ENCODE assay signal across 1 cellular context in the genomic region with DNA sequence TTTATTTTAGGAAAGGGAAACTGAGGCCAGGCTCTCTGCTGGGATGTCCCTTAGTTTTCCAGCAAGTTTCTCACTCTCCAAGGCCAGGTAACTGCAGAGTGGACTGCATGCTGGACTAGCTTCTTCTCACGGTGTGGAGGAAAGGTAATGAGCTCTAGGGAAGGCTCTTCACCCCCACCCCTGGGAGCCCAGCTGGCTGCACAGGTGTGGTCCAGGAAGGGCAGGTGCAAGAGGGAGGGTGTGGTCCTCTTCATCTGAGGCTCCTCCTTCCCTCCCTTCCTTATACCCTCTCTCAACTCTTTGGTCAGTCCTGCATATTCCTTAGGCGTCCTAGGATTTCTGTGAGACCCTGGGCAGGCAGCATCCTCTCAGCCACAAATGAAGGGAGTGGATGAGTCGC.
TF ChIP-seq lines count a peak whose summit lies in the region.

No MANE protein-coding gene starts in this region.

TF ChIP-seq in H1, 55 proteins besides CTCF, POLR2A, EP300 and RAD21:
- no peak for TF ChIP-seq TAF7 (optimal IDR thresholded peaks at IDR 0.05; ENCODE audit: borderline replicate concordance, low read depth, low read length)
- TF ChIP-seq EZH2 (IDR thresholded peaks at IDR 0.05; ENCODE audit: low read depth, low read length, severe bottlenecking): no peak
- TF ChIP-seq CTBP2 (IDR thresholded peaks at IDR 0.05; ENCODE audit: borderline replicate concordance, insufficient read depth, insufficient read length, low read length): no peak
- TF ChIP-seq SP4 (IDR thresholded peaks at IDR 0.05; ENCODE audit: low read length): no peak
- no peak for TF ChIP-seq ATF2 (IDR thresholded peaks at IDR 0.05; ENCODE audit: low read length)
- no peak for TF ChIP-seq CBX5 (IDR thresholded peaks at IDR 0.05; ENCODE audit: low read depth, low read length)
- TF ChIP-seq SIN3A (conservative IDR thresholded peaks at IDR 0.05 in 1 of 2, IDR thresholded peaks at IDR 0.05 in 1 of 2; ENCODE audit: low read depth in 1 of 2, low read length in 2 of 2): no peak
- TF ChIP-seq, protein P1, sequence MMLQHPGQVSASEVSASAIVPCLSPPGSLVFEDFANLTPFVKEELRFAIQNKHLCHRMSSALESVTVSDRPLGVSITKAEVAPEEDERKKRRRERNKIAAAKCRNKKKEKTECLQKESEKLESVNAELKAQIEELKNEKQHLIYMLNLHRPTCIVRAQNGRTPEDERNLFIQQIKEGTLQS (IDR thresholded peaks at IDR 0.05; ENCODE audit: insufficient read depth, low read depth, low read length): no peak
- TF ChIP-seq, protein P2, sequence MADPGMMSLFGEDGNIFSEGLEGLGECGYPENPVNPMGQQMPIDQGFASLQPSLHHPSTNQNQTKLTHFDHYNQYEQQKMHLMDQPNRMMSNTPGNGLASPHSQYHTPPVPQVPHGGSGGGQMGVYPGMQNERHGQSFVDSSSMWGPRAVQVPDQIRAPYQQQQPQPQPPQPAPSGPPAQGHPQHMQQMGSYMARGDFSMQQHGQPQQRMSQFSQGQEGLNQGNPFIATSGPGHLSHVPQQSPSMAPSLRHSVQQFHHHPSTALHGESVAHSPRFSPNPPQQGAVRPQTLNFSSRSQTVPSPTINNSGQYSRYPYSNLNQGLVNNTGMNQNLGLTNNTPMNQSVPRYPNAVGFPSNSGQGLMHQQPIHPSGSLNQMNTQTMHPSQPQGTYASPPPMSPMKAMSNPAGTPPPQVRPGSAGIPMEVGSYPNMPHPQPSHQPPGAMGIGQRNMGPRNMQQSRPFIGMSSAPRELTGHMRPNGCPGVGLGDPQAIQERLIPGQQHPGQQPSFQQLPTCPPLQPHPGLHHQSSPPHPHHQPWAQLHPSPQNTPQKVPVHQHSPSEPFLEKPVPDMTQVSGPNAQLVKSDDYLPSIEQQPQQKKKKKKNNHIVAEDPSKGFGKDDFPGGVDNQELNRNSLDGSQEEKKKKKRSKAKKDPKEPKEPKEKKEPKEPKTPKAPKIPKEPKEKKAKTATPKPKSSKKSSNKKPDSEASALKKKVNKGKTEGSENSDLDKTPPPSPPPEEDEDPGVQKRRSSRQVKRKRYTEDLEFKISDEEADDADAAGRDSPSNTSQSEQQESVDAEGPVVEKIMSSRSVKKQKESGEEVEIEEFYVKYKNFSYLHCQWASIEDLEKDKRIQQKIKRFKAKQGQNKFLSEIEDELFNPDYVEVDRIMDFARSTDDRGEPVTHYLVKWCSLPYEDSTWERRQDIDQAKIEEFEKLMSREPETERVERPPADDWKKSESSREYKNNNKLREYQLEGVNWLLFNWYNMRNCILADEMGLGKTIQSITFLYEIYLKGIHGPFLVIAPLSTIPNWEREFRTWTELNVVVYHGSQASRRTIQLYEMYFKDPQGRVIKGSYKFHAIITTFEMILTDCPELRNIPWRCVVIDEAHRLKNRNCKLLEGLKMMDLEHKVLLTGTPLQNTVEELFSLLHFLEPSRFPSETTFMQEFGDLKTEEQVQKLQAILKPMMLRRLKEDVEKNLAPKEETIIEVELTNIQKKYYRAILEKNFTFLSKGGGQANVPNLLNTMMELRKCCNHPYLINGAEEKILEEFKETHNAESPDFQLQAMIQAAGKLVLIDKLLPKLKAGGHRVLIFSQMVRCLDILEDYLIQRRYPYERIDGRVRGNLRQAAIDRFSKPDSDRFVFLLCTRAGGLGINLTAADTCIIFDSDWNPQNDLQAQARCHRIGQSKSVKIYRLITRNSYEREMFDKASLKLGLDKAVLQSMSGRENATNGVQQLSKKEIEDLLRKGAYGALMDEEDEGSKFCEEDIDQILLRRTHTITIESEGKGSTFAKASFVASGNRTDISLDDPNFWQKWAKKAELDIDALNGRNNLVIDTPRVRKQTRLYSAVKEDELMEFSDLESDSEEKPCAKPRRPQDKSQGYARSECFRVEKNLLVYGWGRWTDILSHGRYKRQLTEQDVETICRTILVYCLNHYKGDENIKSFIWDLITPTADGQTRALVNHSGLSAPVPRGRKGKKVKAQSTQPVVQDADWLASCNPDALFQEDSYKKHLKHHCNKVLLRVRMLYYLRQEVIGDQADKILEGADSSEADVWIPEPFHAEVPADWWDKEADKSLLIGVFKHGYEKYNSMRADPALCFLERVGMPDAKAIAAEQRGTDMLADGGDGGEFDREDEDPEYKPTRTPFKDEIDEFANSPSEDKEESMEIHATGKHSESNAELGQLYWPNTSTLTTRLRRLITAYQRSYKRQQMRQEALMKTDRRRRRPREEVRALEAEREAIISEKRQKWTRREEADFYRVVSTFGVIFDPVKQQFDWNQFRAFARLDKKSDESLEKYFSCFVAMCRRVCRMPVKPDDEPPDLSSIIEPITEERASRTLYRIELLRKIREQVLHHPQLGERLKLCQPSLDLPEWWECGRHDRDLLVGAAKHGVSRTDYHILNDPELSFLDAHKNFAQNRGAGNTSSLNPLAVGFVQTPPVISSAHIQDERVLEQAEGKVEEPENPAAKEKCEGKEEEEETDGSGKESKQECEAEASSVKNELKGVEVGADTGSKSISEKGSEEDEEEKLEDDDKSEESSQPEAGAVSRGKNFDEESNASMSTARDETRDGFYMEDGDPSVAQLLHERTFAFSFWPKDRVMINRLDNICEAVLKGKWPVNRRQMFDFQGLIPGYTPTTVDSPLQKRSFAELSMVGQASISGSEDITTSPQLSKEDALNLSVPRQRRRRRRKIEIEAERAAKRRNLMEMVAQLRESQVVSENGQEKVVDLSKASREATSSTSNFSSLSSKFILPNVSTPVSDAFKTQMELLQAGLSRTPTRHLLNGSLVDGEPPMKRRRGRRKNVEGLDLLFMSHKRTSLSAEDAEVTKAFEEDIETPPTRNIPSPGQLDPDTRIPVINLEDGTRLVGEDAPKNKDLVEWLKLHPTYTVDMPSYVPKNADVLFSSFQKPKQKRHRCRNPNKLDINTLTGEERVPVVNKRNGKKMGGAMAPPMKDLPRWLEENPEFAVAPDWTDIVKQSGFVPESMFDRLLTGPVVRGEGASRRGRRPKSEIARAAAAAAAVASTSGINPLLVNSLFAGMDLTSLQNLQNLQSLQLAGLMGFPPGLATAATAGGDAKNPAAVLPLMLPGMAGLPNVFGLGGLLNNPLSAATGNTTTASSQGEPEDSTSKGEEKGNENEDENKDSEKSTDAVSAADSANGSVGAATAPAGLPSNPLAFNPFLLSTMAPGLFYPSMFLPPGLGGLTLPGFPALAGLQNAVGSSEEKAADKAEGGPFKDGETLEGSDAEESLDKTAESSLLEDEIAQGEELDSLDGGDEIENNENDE (IDR thresholded peaks at IDR 0.05; ENCODE audit: insufficient replicate concordance, low read length): no peak
- TF ChIP-seq SIRT6 (IDR thresholded peaks at IDR 0.05; ENCODE audit: low read length): no peak
- no peak for TF ChIP-seq NANOG (IDR thresholded peaks at IDR 0.05; ENCODE audit: insufficient read depth, low read depth, low read length, poor library complexity, severe bottlenecking)
- no peak for TF ChIP-seq CBX8 (IDR thresholded peaks at IDR 0.05; ENCODE audit: borderline replicate concordance, low read depth, low read length)
- TF ChIP-seq RBBP5 (IDR thresholded peaks at IDR 0.05; ENCODE audit: borderline replicate concordance, low read depth, low read length): no peak
- no peak for TF ChIP-seq RXRA (IDR thresholded peaks at IDR 0.05; ENCODE audit: insufficient read depth, low read depth, low read length)
- no peak for TF ChIP-seq HDAC6 (IDR thresholded peaks at IDR 0.05; ENCODE audit: low read depth, low read length)
- TF ChIP-seq JUND (IDR thresholded peaks at IDR 0.05; ENCODE audit: low read length): no peak
